ENCODE assay signal across 3 cellular contexts in genomic region chr4:113760094-113760851, GRCh38.
A peak's percentile ranks its signal among the peaks of the same experiment; 100 is the strongest.
TF ChIP-seq lines count a peak whose summit lies in the region.

No MANE protein-coding gene starts in this region.

TF ChIP-seq in HEK293T, 16 proteins besides CTCF, POLR2A, EP300 and RAD21:
- TF ChIP-seq PKNOX1 (IDR thresholded peaks at IDR 0.05): peak; percentile 29; the same call in 1 of the 2 replicates
- no peak for TF ChIP-seq BHLHE40 (IDR thresholded peaks at IDR 0.05; ENCODE audit: borderline replicate concordance)

TF ChIP-seq in SK-N-SH treated with all-trans-retinoic acid at 6 μM for 48 hours, 23 proteins besides CTCF, POLR2A, EP300 and RAD21:
- TF ChIP-seq TSHZ2 (CRISPR knock-in tag; IDR thresholded peaks at IDR 0.05) (no peak), PATZ1 (CRISPR knock-in tag; IDR thresholded peaks at IDR 0.05; ENCODE audit: borderline replicate concordance) (no peak), CREB5 (CRISPR knock-in tag; IDR thresholded peaks at IDR 0.05; ENCODE audit: low read depth) (no peak), ZC3H10 (CRISPR knock-in tag; IDR thresholded peaks at IDR 0.05) (no peak), PPARA (CRISPR knock-in tag; IDR thresholded peaks at IDR 0.05; ENCODE audit: borderline replicate concordance) (no peak), GLIS3 (CRISPR knock-in tag; IDR thresholded peaks at IDR 0.05) (no peak), SNAI2 (CRISPR knock-in tag; IDR thresholded peaks at IDR 0.05) (no peak), ISL1 (CRISPR knock-in tag; IDR thresholded peaks at IDR 0.05) (no peak), ZNF70 (CRISPR knock-in tag; IDR thresholded peaks at IDR 0.05) (no peak), OSR1 (CRISPR knock-in tag; IDR thresholded peaks at IDR 0.05) (no peak), ZFP30 (CRISPR knock-in tag; IDR thresholded peaks at IDR 0.05) (no peak), ESRRG (CRISPR knock-in tag; IDR thresholded peaks at IDR 0.05) (no peak), CSRNP3 (CRISPR knock-in tag; IDR thresholded peaks at IDR 0.05) (no peak), POU6F1 (CRISPR knock-in tag; IDR thresholded peaks at IDR 0.05; ENCODE audit: borderline replicate concordance, low read depth) (no peak), TCF4 (CRISPR knock-in tag; IDR thresholded peaks at IDR 0.05; ENCODE audit: borderline replicate concordance) (no peak), TOX (CRISPR knock-in tag; IDR thresholded peaks at IDR 0.05; ENCODE audit: borderline replicate concordance) (no peak)

TF ChIP-seq in GM12878, 131 proteins besides CTCF, POLR2A, EP300 and RAD21 (continued from another document):
- TF ChIP-seq ZNF592 (IDR thresholded peaks at IDR 0.05) (no peak), YBX1 (IDR thresholded peaks at IDR 0.05) (no peak), JUNB (IDR thresholded peaks at IDR 0.05) (no peak), SPI1 (IDR thresholded peaks at IDR 0.05; ENCODE audit: borderline replicate concordance, insufficient read depth, low read depth, low read length) (peak; percentile 65; the same call in 1 of the 2 replicates), MTA3 (IDR thresholded peaks at IDR 0.05; ENCODE audit: borderline replicate concordance, low read length) (no peak), RFX5 (IDR thresholded peaks at IDR 0.05; ENCODE audit: low read depth, low read length) (no peak), EED (IDR thresholded peaks at IDR 0.05; ENCODE audit: low read depth) (no peak), SMAD5 (IDR thresholded peaks at IDR 0.05; ENCODE audit: low read depth) (no peak), GABPA (IDR thresholded peaks at IDR 0.05; ENCODE audit: low read depth) (no peak), NKRF (conservative IDR thresholded peaks at IDR 0.05) (0 out of 2 replicates have a peak, but pooled peaks have one; percentile 32), POLR2AphosphoS5 (IDR thresholded peaks at IDR 0.05; ENCODE audit: low read length) (peak; percentile 52; the same call in 1 of the 2 replicates), REST (IDR thresholded peaks at IDR 0.05; ENCODE audit: low read depth, low read length) (no peak), MEF2A (IDR thresholded peaks at IDR 0.05; ENCODE audit: insufficient read depth, low read depth, low read length) (no peak), SIN3A (IDR thresholded peaks at IDR 0.05; ENCODE audit: low read depth, low read length) (0 out of 2 replicates have a peak, but pooled peaks have one; percentile 14), IRF4 (IDR thresholded peaks at IDR 0.05; ENCODE audit: low read depth, low read length) (no peak), BRCA1 (IDR thresholded peaks at IDR 0.05; ENCODE audit: low read depth, low read length) (no peak), POU2F2 (IDR thresholded peaks at IDR 0.05; ENCODE audit: borderline replicate concordance, low read depth, low read length) (peak; percentile 39; the same call in 1 of the 3 replicates), IKZF2 (IDR thresholded peaks at IDR 0.05) (0 out of 4 replicates have a peak, but pooled peaks of 1 of the 2 experiments have one; percentile 6), IKZF1 (conservative IDR thresholded peaks at IDR 0.05) (no peak), POLR2AphosphoS2 (IDR thresholded peaks at IDR 0.05; ENCODE audit: low read depth, low read length) (no peak), CHD1 (IDR thresholded peaks at IDR 0.05; ENCODE audit: low read depth, low read length) (no peak), WRNIP1 (IDR thresholded peaks at IDR 0.05; ENCODE audit: borderline replicate concordance, low read depth, low read length) (0 out of 2 replicates have a peak, but pooled peaks have one; percentile 17), NR2C1 (IDR thresholded peaks at IDR 0.05) (no peak), MXI1 (IDR thresholded peaks at IDR 0.05; ENCODE audit: low read depth, low read length) (0 out of 2 replicates have a peak, but pooled peaks have one; percentile 32), RCOR1 (conservative IDR thresholded peaks at IDR 0.05; ENCODE audit: low read depth, low read length) (no peak), RAD51 (IDR thresholded peaks at IDR 0.05) (no peak), PAX5 (IDR thresholded peaks at IDR 0.05; ENCODE audit: borderline replicate concordance, low read depth, low read length) (no peak)
